In the genomic region with DNA sequence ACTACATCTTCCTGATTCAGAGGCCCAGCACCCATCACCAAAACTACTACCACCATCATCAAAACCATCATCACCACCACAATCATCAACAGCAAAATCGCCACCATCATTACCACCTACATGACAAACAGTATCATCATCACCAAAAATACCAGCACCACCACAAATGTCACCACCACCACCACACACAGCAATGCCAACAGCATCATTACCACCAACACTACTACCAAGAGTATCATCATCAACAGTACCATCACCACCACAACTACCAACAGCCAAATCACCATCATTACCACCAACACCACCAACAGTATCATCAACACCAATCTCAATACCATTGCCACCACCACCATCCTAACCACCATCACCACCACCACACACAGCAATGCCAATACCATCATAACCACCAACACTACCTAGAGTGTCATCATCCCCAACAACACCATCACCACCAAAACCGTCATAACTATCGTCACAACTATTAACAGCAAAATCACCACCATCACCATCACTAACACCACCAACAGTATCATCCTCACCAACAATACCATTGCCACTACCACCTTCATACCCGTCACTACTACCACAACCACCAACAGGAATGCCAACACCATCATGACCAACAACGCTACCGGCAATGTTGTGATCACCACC, we compare ENCODE assay signal across 2 cellular contexts.
A peak's percentile ranks its signal among the peaks of the same experiment; 100 is the strongest.
TF ChIP-seq lines count a peak whose summit lies in the region.

No MANE protein-coding gene starts in this region.

TF ChIP-seq in HepG2, 621 proteins besides CTCF, POLR2A, EP300 and RAD21:
- TF ChIP-seq ZNF24 (IDR thresholded peaks at IDR 0.05) (no peak), KMT2B (CRISPR knock-in tag; IDR thresholded peaks at IDR 0.05) (no peak), ATAD3A (CRISPR knock-in tag; IDR thresholded peaks at IDR 0.05) (no peak), PLRG1 (conservative IDR thresholded peaks at IDR 0.05) (0 out of 2 replicates have a peak, but pooled peaks have one; percentile 53), HOXA9 (CRISPR knock-in tag; IDR thresholded peaks at IDR 0.05; ENCODE audit: borderline replicate concordance) (no peak), HNRNPK (IDR thresholded peaks at IDR 0.05; ENCODE audit: low read depth, low read length, poor library complexity, severe bottlenecking) (no peak), FOXA1 (IDR thresholded peaks at IDR 0.05) (0 out of 2 replicates have a peak, but pooled peaks have one; percentile 11), FOXA1 (CRISPR knock-in tag; IDR thresholded peaks at IDR 0.05) (no peak), CREB1 (IDR thresholded peaks at IDR 0.05) (peak; percentile 90), CREB1 (CRISPR knock-in tag; IDR thresholded peaks at IDR 0.05) (no peak), ATF7 (IDR thresholded peaks at IDR 0.05) (peak; percentile 39), ATF7 (CRISPR knock-in tag; IDR thresholded peaks at IDR 0.05) (no peak), SALL1 (CRISPR knock-in tag; IDR thresholded peaks at IDR 0.05) (no peak), THYN1 (CRISPR knock-in tag; IDR thresholded peaks at IDR 0.05; ENCODE audit: borderline replicate concordance, low read depth) (no peak), ONECUT2 (CRISPR knock-in tag; IDR thresholded peaks at IDR 0.05) (no peak)
TF ChIP-seq in HepG2: peak in this region for 4.

TF ChIP-seq in H1, 55 proteins besides CTCF, POLR2A, EP300 and RAD21:
- no peak for TF ChIP-seq HDAC6 (IDR thresholded peaks at IDR 0.05; ENCODE audit: low read depth, low read length)
- no peak for TF ChIP-seq PHF8 (conservative IDR thresholded peaks at IDR 0.05; ENCODE audit: low read depth, low read length)
- TF ChIP-seq SIX5 (IDR thresholded peaks at IDR 0.05; ENCODE audit: low read depth, low read length): no peak
- TF ChIP-seq CHD1 (IDR thresholded peaks at IDR 0.05; ENCODE audit: low read depth, low read length): no peak
- TF ChIP-seq KDM1A (IDR thresholded peaks at IDR 0.05; ENCODE audit: borderline replicate concordance, low read length): no peak
- no peak for TF ChIP-seq JUN (IDR thresholded peaks at IDR 0.05; ENCODE audit: low read depth, low read length)
- TF ChIP-seq POLR2AphosphoS5 (IDR thresholded peaks at IDR 0.05; ENCODE audit: low read depth, low read length): no peak
- no peak for TF ChIP-seq RXRA (IDR thresholded peaks at IDR 0.05; ENCODE audit: insufficient read depth, low read depth, low read length)
